In the genomic region with DNA sequence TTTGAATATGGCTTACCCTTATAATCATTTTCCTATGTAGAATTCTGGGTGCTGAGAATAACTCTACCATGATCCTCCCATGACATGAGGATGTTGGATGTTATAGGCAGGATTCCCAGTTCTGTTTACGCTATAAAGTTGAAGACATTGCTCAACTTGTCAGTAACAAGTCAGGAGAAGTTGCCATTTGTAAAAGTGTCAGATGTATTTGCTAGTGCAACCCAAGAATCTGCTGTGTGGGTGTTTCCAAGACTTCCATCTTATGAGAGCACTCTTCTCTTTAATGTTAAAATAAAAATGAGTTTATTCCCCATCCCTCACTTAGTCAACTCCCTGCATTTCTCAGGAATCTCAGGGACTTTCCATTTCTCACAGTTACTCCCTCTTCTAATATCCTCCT, we compare ENCODE assay signal across 16 cellular contexts.
DNase-seq lines count a peak whose midpoint lies in the region; FAIRE-seq and TF ChIP-seq lines count a peak whose summit lies in the region.
"Had no signal": no experiment of that assay in that cellular context is flagged by ENCODE, and none has a peak within 500 bp of the region (broad histone marks: within the 10 kb centered on the region; RNA-seq: fewer than 3 reads in every experiment).

No MANE protein-coding gene starts in this region.

- TF ChIP-seq CTCF in Loucy (conservative IDR thresholded peaks at IDR 0.05; ENCODE audit: low read length) = no peak
- no peak for TF ChIP-seq CTCF in epithelial cell of esophagus (IDR thresholded peaks at IDR 0.05; ENCODE audit: insufficient read depth, low read depth, low read length, missing control alignments)
- no peak for TF ChIP-seq CTCF in keratinocyte (optimal IDR thresholded peaks at IDR 0.05 in 1 of 3, IDR thresholded peaks at IDR 0.05 in 1 of 3, conservative IDR thresholded peaks at IDR 0.05 in 1 of 3; ENCODE audit: extremely low read depth in 1 of 3, insufficient read depth in 2 of 3, low read length in 3 of 3)
- TF ChIP-seq CTCF in stomach (IDR thresholded peaks at IDR 0.05) = no peak
- no peak for TF ChIP-seq CTCF in CD14-positive monocyte (IDR thresholded peaks at IDR 0.05)
- TF ChIP-seq CTCF in Peyer's patch (IDR thresholded peaks at IDR 0.05) = no peak

- H3K27ac ChIP-seq in keratinocyte (ENCODE audit: control insufficient read depth, insufficient read depth, low read length) = peak overlapping the region; percentile 56
- peak overlapping the region in 4 of 5 donors; percentile 6 to 60 (median 26) for H3K27ac ChIP-seq in stomach
- H3K27ac ChIP-seq in Peyer's patch = peak overlapping the region in 1 of 4 donors; percentile 45
- H3K27ac ChIP-seq: foreskin keratinocyte, SJCRH30 had no signal

- H3K27ac Mint-ChIP-seq in immature natural killer cell (no peak overlapping the region), CD14-positive monocyte (no peak overlapping the region)
- H3K27ac Mint-ChIP-seq: activated CD4-positive, alpha-beta T cell treated with anti-CD3 and anti-CD28 coated beads for 36 hours; naive B cell had no signal

- FAIRE-seq in keratinocyte (lab: Jason Lieb, UNC) = no peak

- peak overlapping the region; percentile 8 for H3K4me3 ChIP-seq in Loucy (ENCODE audit: low read length, poor library complexity, severe bottlenecking)
- no peak overlapping the region for H3K4me3 ChIP-seq in epithelial cell of esophagus (ENCODE audit: low read length)
- H3K4me3 ChIP-seq in keratinocyte (ENCODE audit: control insufficient read depth in 2 of 3, extremely low read depth in 1 of 3, insufficient read depth in 2 of 3, low read depth in 1 of 3, low read length in 3 of 3) = no peak overlapping the region
- no peak overlapping the region for H3K4me3 ChIP-seq in stomach
- H3K4me3 ChIP-seq in Peyer's patch = no peak overlapping the region
- H3K4me3 ChIP-seq: SJCRH30 had no signal

- H3K4me1 ChIP-seq in Loucy (ENCODE audit: insufficient read depth, low read length, poor library complexity, severe bottlenecking) = peaks cover 16% of the 10 kb centered on the region
- H3K4me1 ChIP-seq in keratinocyte (ENCODE audit: control insufficient read depth, extremely low read depth, insufficient read depth, low read length) = peaks cover 13% of the 10 kb centered on the region
- peaks cover 0 to 15% (median 4%) of the 10 kb centered on the region in 4 donors for H3K4me1 ChIP-seq in stomach
- H3K4me1 ChIP-seq in Peyer's patch = no peaks in the 10 kb centered on the region

- dilution Hi-C loops in keratinocyte (cut with MboI; ENCODE audit: extremely low pct_ligation_motif_present, low sequenced_read_pairs) = no loop called here

- no peaks in the 10 kb centered on the region for H3F3A ChIP-seq in Loucy (ENCODE audit: low read depth)

- H3K36me3 ChIP-seq in Loucy (ENCODE audit: insufficient read depth, low read length) (no peaks in the 10 kb centered on the region), keratinocyte (ENCODE audit: control insufficient read depth in 2 of 2, extremely low read depth in 1 of 2, insufficient read depth in 2 of 2, low read length in 2 of 2) (no peaks in the 10 kb centered on the region), stomach (no peaks in the 10 kb centered on the region), Peyer's patch (no peaks in the 10 kb centered on the region)
- H3K36me3 ChIP-seq: SJCRH30 had no signal

- H3K27me3 ChIP-seq in Loucy (ENCODE audit: insufficient read depth, low read length, poor library complexity, severe bottlenecking) (no peaks in the 10 kb centered on the region), keratinocyte (ENCODE audit: control insufficient read depth, extremely low read depth, insufficient read depth, low read length) (no peaks in the 10 kb centered on the region), stomach (no peaks in the 10 kb centered on the region), Peyer's patch (no peaks in the 10 kb centered on the region)
- H3K27me3 ChIP-seq: foreskin keratinocyte, SJCRH30 had no signal

- H3K9me3 ChIP-seq in Loucy (ENCODE audit: insufficient read depth, low read depth, low read length) (no peaks in the 10 kb centered on the region), keratinocyte (ENCODE audit: control insufficient read depth, low read depth, low read length) (no peaks in the 10 kb centered on the region), stomach (peaks cover 0 to 6% (median 0%) of the 10 kb centered on the region in 4 donors), Peyer's patch (no peaks in the 10 kb centered on the region)

- intact Hi-C loops in stomach (cut with DNase I; ENCODE audit: low total_unique reads) (no loop called here), CD14-positive monocyte (cut with micrococcal nuclease) (no loop called here)

- H4K20me1 ChIP-seq in Loucy (ENCODE audit: insufficient read depth, low read length, poor library complexity, severe bottlenecking) (no peaks in the 10 kb centered on the region), keratinocyte (ENCODE audit: control insufficient read depth, extremely low read depth, insufficient read depth, low read length) (no peaks in the 10 kb centered on the region)

- H3K9me1 ChIP-seq in keratinocyte (ENCODE audit: control insufficient read depth, extremely low read depth, insufficient read depth, low read length) = no peaks in the 10 kb centered on the region

- H3K36me3 Mint-ChIP-seq in immature natural killer cell = no peaks in the 10 kb centered on the region
- H3K36me3 Mint-ChIP-seq in CD14-positive monocyte = no peaks in the 10 kb centered on the region
- H3K36me3 Mint-ChIP-seq: naive B cell had no signal

- H3K9me3 Mint-ChIP-seq in immature natural killer cell = peaks cover 0 to 6% (median 0%) of the 10 kb centered on the region in 6 donors
- peaks cover 1 to 7% (median 3%) of the 10 kb centered on the region in 7 donors for H3K9me3 Mint-ChIP-seq in CD14-positive monocyte

- H3K27me3 Mint-ChIP-seq in immature natural killer cell (ENCODE audit: low read depth in 3 of 3) = no peaks in the 10 kb centered on the region
- H3K27me3 Mint-ChIP-seq in CD14-positive monocyte (ENCODE audit: low read depth in 3 of 3) = peaks cover 0 to 1% (median 0%) of the 10 kb centered on the region in 3 donors

- no peak for TF ChIP-seq EP300 in stomach (IDR thresholded peaks at IDR 0.05)

- DNase-seq in epithelial cell of esophagus (ENCODE audit: low read depth) (peak; percentile 33), keratinocyte (ENCODE audit: low read depth, low spot score) (no peak), stomach (no peak), immature natural killer cell (no peak), CD14-positive monocyte (ENCODE audit: low spot score) (no peak), NCI-H748 treated with DMSO at 0.1 percent for 48 hours (lab: John Stamatoyannopoulos, UW) (no peak), Peyer's patch (no peak)
- DNase-seq: activated CD4-positive, alpha-beta T cell treated with anti-CD3 and anti-CD28 coated beads for 36 hours; activated CD8-positive, alpha-beta memory T cell treated with anti-CD3 and anti-CD28 coated beads, Interleukin-2, amount 50 U/mL, for 4 hours; activated naive CD4-positive, alpha-beta T cell; naive B cell; NCI-H1694 treated with DMSO at 0.1 percent for 48 hours; posterior cingulate gyrus; SJCRH30 had no signal

- H3K9ac ChIP-seq in Loucy (ENCODE audit: low read depth, low read length, poor library complexity, severe bottlenecking) = no peak overlapping the region
- H3K9ac ChIP-seq in keratinocyte (ENCODE audit: control insufficient read depth, extremely low read depth, insufficient read depth, low read length) = no peak overlapping the region

- no peaks in the 10 kb centered on the region for H3K79me2 ChIP-seq in Loucy (ENCODE audit: insufficient read depth, low read length)
- H3K79me2 ChIP-seq in keratinocyte (ENCODE audit: control insufficient read depth, insufficient read depth, low read length) = no peaks in the 10 kb centered on the region

- H3K4me1 Mint-ChIP-seq in immature natural killer cell (no peaks in the 10 kb centered on the region), CD14-positive monocyte (no peaks in the 10 kb centered on the region)
- H3K4me1 Mint-ChIP-seq: activated CD4-positive, alpha-beta T cell treated with anti-CD3 and anti-CD28 coated beads for 36 hours; naive B cell had no signal

- 59 to 79% (median 72%) methylated on average over 1 of the region's 1 CpG for WGBS in stomach, 5 donors

- H3K4me3 Mint-ChIP-seq in immature natural killer cell = no peak overlapping the region
- no peak overlapping the region for H3K4me3 Mint-ChIP-seq in CD14-positive monocyte
- H3K4me3 Mint-ChIP-seq: activated CD4-positive, alpha-beta T cell treated with anti-CD3 and anti-CD28 coated beads for 36 hours; naive B cell had no signal

- no peaks in the 10 kb centered on the region for H3K9me2 ChIP-seq in Loucy (replicated peaks; ENCODE audit: low read depth, low read length)

- H2AFZ ChIP-seq in Loucy (ENCODE audit: low read length) (no peak overlapping the region), keratinocyte (ENCODE audit: control insufficient read depth, low read length) (no peak overlapping the region)

- TF ChIP-seq POLR2A in stomach (IDR thresholded peaks at IDR 0.05) (no peak), Peyer's patch (IDR thresholded peaks at IDR 0.05) (no peak)

- H3K4me2 ChIP-seq in Loucy (ENCODE audit: low read depth, low read length, poor library complexity, severe bottlenecking) (peak overlapping the region; percentile 32), keratinocyte (ENCODE audit: control insufficient read depth, extremely low read depth, insufficient read depth, low read depth, low read length) (no peak overlapping the region)
